Comparison of ENCODE assay signal across 8 cellular contexts in genomic region chr11:73141309-73142127, GRCh38.
DNase-seq lines count a peak whose midpoint lies in the region; ATAC-seq and TF ChIP-seq lines count a peak whose summit lies in the region.

No MANE protein-coding gene starts in this region.

- H3K4me1 Mint-ChIP-seq in stimulated activated naive B cell treated with anti-CD40 and anti-IgM and Interleukin-4, amounts not matched to agents 10 μg/mL and 1 μg/mL and 100 μg/mL, for 72 hours = peaks cover 37 to 73% of the 10 kb centered on the region in 2 donors

- peak; percentile 27 to 45 for DNase-seq in activated CD4-positive, alpha-beta T cell treated with anti-CD3 and anti-CD28 coated beads for 24 hours (ENCODE audit: low read depth in 2 of 2)
- DNase-seq in activated CD4-positive, alpha-beta T cell treated with anti-CD3 and anti-CD28 coated beads for 1 hour = no peak
- peak; percentile 81 for DNase-seq in NCI-H526 treated with DMSO at 0.1 percent for 48 hours (lab: John Stamatoyannopoulos, UW)
- DNase-seq in activated T-cell treated with anti-CD3 and anti-CD28 coated beads for 24 hours (ENCODE audit: low read depth) = peak; percentile 41
- DNase-seq in erythroblast (lab: John Stamatoyannopoulos, UW) = peak; percentile 81 to 83
- DNase-seq in stimulated activated naive B cell treated with anti-CD40 and anti-IgM and Interleukin-4, amounts not matched to agents 10 μg/mL and 1 μg/mL and 100 μg/mL, for 72 hours = peak; percentile 75

- H3K27me3 ChIP-seq in muscle layer of colon (ENCODE audit: control insufficient read depth in 1 of 2, insufficient read depth in 2 of 2, low read length in 2 of 2) = no peaks in the 10 kb centered on the region

- H3K9ac ChIP-seq in muscle layer of colon (ENCODE audit: low read length) = peak overlapping the region; percentile 46

- no peaks in the 10 kb centered on the region for H3K9me3 Mint-ChIP-seq in stimulated activated naive B cell treated with anti-CD40 and anti-IgM and Interleukin-4, amounts not matched to agents 10 μg/mL and 1 μg/mL and 100 μg/mL, for 72 hours

- no peaks in the 10 kb centered on the region for H3K27me3 Mint-ChIP-seq in stimulated activated naive B cell treated with anti-CD40 and anti-IgM and Interleukin-4, amounts not matched to agents 10 μg/mL and 1 μg/mL and 100 μg/mL, for 72 hours

- peaks cover 12% of the 10 kb centered on the region for H3K4me1 ChIP-seq in muscle layer of colon (ENCODE audit: insufficient read depth, low read length)

- H3K4me3 ChIP-seq in muscle layer of colon (ENCODE audit: low read depth in 1 of 2, low read length in 2 of 2) = peak overlapping the region; percentile 56 to 88

- peaks cover 23 to 32% of the 10 kb centered on the region in 2 donors for H3K36me3 Mint-ChIP-seq in stimulated activated naive B cell treated with anti-CD40 and anti-IgM and Interleukin-4, amounts not matched to agents 10 μg/mL and 1 μg/mL and 100 μg/mL, for 72 hours

- H3K9me3 ChIP-seq in muscle layer of colon (ENCODE audit: low read length) = no peaks in the 10 kb centered on the region

- no peak for TF ChIP-seq POLR2A in erythroblast (IDR thresholded peaks at IDR 0.05; ENCODE audit: low read length)

- H3K27ac ChIP-seq in muscle layer of colon (ENCODE audit: low read depth, low read length) = peak overlapping the region; percentile 83

- H3K4me3 Mint-ChIP-seq in stimulated activated naive B cell treated with anti-CD40 and anti-IgM and Interleukin-4, amounts not matched to agents 10 μg/mL and 1 μg/mL and 100 μg/mL, for 72 hours = peak overlapping the region; percentile 99

- peak overlapping the region; percentile 97 for H3K27ac Mint-ChIP-seq in stimulated activated naive B cell treated with anti-CD40 and anti-IgM and Interleukin-4, amounts not matched to agents 10 μg/mL and 1 μg/mL and 100 μg/mL, for 72 hours

- H3K36me3 ChIP-seq in muscle layer of colon (ENCODE audit: insufficient read depth, low read length) = no peaks in the 10 kb centered on the region

- peak; percentile 31 for ATAC-seq in HG02938 (IDR thresholded peaks at IDR 0.05; ENCODE audit: unreplicated experiment)
- ATAC-seq in stimulated activated naive B cell treated with anti-CD40 and anti-IgM and Interleukin-4, amounts not matched to agents 10 μg/mL and 1 μg/mL and 100 μg/mL, for 72 hours (replicated peaks) = peak; percentile 57 to 66
